In the genomic region with DNA sequence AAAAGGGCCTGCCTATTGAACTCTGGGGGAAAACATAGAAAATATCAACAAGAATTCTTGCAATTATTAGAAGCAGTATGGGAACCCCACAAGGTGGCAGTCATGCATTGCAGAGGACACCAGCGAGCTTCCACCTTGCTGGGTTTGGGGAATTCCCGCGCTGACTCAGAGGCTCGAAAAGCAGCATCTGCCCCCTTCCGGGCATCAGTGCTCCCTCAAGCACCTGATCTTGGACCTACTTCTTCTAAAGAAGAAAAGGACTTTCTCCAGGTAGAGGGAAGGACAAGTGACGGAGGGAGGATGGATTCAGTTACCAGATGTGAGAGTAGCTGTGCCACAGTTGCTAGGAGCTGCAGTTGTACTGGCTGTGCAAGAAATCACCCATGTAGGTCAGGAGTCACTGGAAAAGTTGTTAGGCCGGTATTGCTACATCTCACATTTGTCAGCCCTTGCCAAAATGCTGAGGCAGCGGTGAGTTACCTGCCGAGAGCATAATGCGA, we compare ENCODE assay signal across 8 cellular contexts.
DNase-seq lines count a peak whose midpoint lies in the region; FAIRE-seq and TF ChIP-seq lines count a peak whose summit lies in the region.
"Not testable (repeated sequence)": the region's sequence is repeated elsewhere in the genome, so short reads cannot be mapped to it uniquely, and the experiment has no call there.

No MANE protein-coding gene starts in this region.

- DNase-seq in EL (peak; percentile 31), NCI-H1092 (lab: John Stamatoyannopoulos, UW) (peak; percentile 72), Peyer's patch (peak in 2 of 3 donors; percentile 58 to 82), cardiac fibroblast (ENCODE audit: low read depth in 2 of 2) (peak; percentile 32 to 37), testis (peak; percentile 67)
- DNase-seq in activated CD8-positive, alpha-beta memory T cell treated with anti-CD3 and anti-CD28 coated beads for 1 hour (ENCODE audit: extremely low read depth in 1 of 2, low read depth in 1 of 2), result peak; percentile 5 to 29
- DNase-seq in keratinocyte (ENCODE audit: low read depth, low spot score); sigmoid colon: not testable (repeated sequence)

- TF ChIP-seq CTCF in Peyer's patch (IDR thresholded peaks at IDR 0.05) (peak; percentile 52 to 93 (median 83)), cardiac fibroblast (IDR thresholded peaks at IDR 0.05; ENCODE audit: low read depth, low read length) (peak; percentile 26), keratinocyte (optimal IDR thresholded peaks at IDR 0.05 in 1 of 3, IDR thresholded peaks at IDR 0.05 in 1 of 3, conservative IDR thresholded peaks at IDR 0.05 in 1 of 3; ENCODE audit: extremely low read depth in 1 of 3, insufficient read depth in 2 of 3, low read length in 3 of 3) (peak in 2 of 3 experiments; percentile 50 to 52), sigmoid colon (IDR thresholded peaks at IDR 0.05) (peak in 3 of 4 experiments; percentile 43 to 51 (median 47)), testis (IDR thresholded peaks at IDR 0.05) (peak; percentile 51 to 72 (median 54))

- H3K4me1 ChIP-seq in Peyer's patch; keratinocyte (ENCODE audit: control insufficient read depth, extremely low read depth, insufficient read depth, low read length); sigmoid colon; testis: not testable (repeated sequence)

- dilution Hi-C loops in keratinocyte (cut with MboI; ENCODE audit: extremely low pct_ligation_motif_present, low sequenced_read_pairs), result not testable (repeated sequence)

- H3K9ac ChIP-seq in keratinocyte (ENCODE audit: control insufficient read depth, extremely low read depth, insufficient read depth, low read length), result not testable (repeated sequence)

- not testable (repeated sequence) for H3K4me2 ChIP-seq in keratinocyte (ENCODE audit: control insufficient read depth, extremely low read depth, insufficient read depth, low read depth, low read length)

- 18 to 43% methylated on average over 10 of the region's 10 CpGs for WGBS in sigmoid colon, 2 donors
- 40 to 53% methylated on average over 10 of the region's 10 CpGs for WGBS in testis, 2 donors

- intact Hi-C loops in sigmoid colon (cut with DNase I); testis (cut with DNase I; ENCODE audit: low total_unique reads): not testable (repeated sequence)

- not testable (repeated sequence) for H3K4me3 ChIP-seq in Peyer's patch; cardiac fibroblast (replicated peaks in 1 of 2; ENCODE audit: low read depth in 2 of 2, low read length in 2 of 2); keratinocyte (ENCODE audit: control insufficient read depth in 2 of 3, extremely low read depth in 1 of 3, insufficient read depth in 2 of 3, low read depth in 1 of 3, low read length in 3 of 3); sigmoid colon; testis

- H4K20me1 ChIP-seq in keratinocyte (ENCODE audit: control insufficient read depth, extremely low read depth, insufficient read depth, low read length), result not testable (repeated sequence)

- TF ChIP-seq EP300 in sigmoid colon (IDR thresholded peaks at IDR 0.05), result not testable (repeated sequence)

- FAIRE-seq in keratinocyte (lab: Jason Lieb, UNC), result peak; percentile 49

- H3K79me2 ChIP-seq in keratinocyte (ENCODE audit: control insufficient read depth, insufficient read depth, low read length), result not testable (repeated sequence)

- H3K9me1 ChIP-seq in keratinocyte (ENCODE audit: control insufficient read depth, extremely low read depth, insufficient read depth, low read length), result not testable (repeated sequence)

- TF ChIP-seq POLR2A in Peyer's patch (IDR thresholded peaks at IDR 0.05); sigmoid colon (IDR thresholded peaks at IDR 0.05); testis (IDR thresholded peaks at IDR 0.05): not testable (repeated sequence)

- not testable (repeated sequence) for H3K27ac ChIP-seq in Peyer's patch; keratinocyte (ENCODE audit: control insufficient read depth, insufficient read depth, low read length); sigmoid colon; testis

- not testable (repeated sequence) for H3K36me3 ChIP-seq in Peyer's patch; keratinocyte (ENCODE audit: control insufficient read depth in 2 of 2, extremely low read depth in 1 of 2, insufficient read depth in 2 of 2, low read length in 2 of 2); sigmoid colon; testis (ENCODE audit: low read depth, missing control alignments)

- not testable (repeated sequence) for H3K27me3 ChIP-seq in Peyer's patch; keratinocyte (ENCODE audit: control insufficient read depth, extremely low read depth, insufficient read depth, low read length); sigmoid colon; testis

- H3K9me3 ChIP-seq in Peyer's patch; keratinocyte (ENCODE audit: control insufficient read depth, low read depth, low read length); sigmoid colon; testis: not testable (repeated sequence)

- not testable (repeated sequence) for H2AFZ ChIP-seq in keratinocyte (ENCODE audit: control insufficient read depth, low read length)

Comparison
In these comparisons a context has a peak if more than half of its experiments do, and no peak if none do; other contexts are left out.
1. CTCF ChIP-seq: peak in every context shown above with its lines; median percentile 83 in Peyer's patch; 54 in testis; 51 in keratinocyte; 47 in sigmoid colon; 26 in cardiac fibroblast.